Comparison of ENCODE assay signal across 8 cellular contexts in the genomic region with DNA sequence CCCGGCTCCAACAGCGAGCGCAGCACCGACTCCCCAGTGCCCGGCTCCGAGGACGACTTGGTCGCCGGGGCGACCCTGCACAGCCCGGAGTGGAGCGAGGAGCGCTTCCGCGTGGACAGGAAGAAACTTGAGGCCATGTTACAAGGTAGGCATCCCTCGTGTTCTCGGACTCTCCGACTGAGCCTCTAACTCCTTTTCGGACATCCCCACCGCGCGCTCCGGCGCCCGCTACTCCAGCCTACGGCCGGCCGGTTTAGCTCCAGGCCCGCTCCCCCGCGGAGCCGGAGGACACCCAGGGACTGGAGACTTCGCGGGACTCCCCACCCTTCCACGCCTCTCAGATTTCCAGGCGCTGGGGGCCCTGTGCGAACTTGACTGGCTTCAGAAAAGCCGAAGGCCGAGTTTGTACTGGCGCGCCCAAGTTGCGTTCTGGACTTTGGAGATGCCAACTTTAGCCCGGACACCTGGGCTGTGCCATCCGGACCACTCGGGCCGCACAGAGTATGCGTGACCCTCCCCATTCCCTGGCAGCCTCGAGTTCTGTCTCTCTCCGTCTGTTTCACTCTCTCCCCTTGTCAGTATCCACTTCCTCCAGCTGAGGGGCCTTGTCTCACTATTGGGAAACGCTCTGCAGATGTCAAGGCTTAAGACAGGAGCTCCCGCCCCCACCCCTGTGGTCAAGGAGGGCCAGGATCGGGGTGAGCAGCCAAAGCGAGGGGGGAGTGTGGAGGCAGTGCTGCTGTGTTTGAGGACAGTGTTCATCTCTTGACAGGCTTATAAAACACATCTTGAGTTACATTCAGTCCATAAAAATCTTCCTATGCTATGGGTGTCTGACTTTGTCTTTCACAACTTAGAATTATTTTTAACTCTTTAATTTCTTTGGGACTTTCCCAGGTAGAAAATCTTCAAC. TPM values are rescaled to one million over a fixed set of nuclear protein-coding genes. Genes with fewer than 3 reads are reported as not detected.
DNase-seq lines count a peak whose midpoint lies in the region; ATAC-seq and TF ChIP-seq lines count a peak whose summit lies in the region.

No MANE protein-coding gene starts in this region.

- H3K4me3 ChIP-seq in body of pancreas, result peak overlapping the region; percentile 39 to 43
- H3K4me3 ChIP-seq in iPS-11a (ENCODE audit: low read depth, low read length), result peak overlapping the region; percentile 69
- H3K4me3 ChIP-seq in rectal smooth muscle tissue (ENCODE audit: low read length), result peak overlapping the region; percentile 86

- H3K27me3 Mint-ChIP-seq in activated CD4-positive, alpha-beta T cell treated with anti-CD3 and anti-CD28 coated beads for 36 hours, result peaks cover 41% of the 10 kb centered on the region

- H3K4me1 Mint-ChIP-seq in activated CD4-positive, alpha-beta T cell treated with anti-CD3 and anti-CD28 coated beads for 36 hours, result peaks cover 10% of the 10 kb centered on the region

- H3K27ac Mint-ChIP-seq in activated CD4-positive, alpha-beta T cell treated with anti-CD3 and anti-CD28 coated beads for 36 hours, result no peak overlapping the region

- H3K9me3 Mint-ChIP-seq in activated CD4-positive, alpha-beta T cell treated with anti-CD3 and anti-CD28 coated beads for 36 hours (ENCODE audit: low read depth), result no peaks in the 10 kb centered on the region

- TF ChIP-seq POLR2A in body of pancreas (IDR thresholded peaks at IDR 0.05), result peak in 1 of 3 donors; percentile 58

- TF ChIP-seq CTCF in body of pancreas (IDR thresholded peaks at IDR 0.05), result no peak

- peaks cover 8% of the 10 kb centered on the region for H3K4me1 ChIP-seq in body of pancreas
- H3K4me1 ChIP-seq in rectal smooth muscle tissue (ENCODE audit: control insufficient read depth, insufficient read depth, low read length), result no peaks in the 10 kb centered on the region

- H3K36me3 Mint-ChIP-seq in activated CD4-positive, alpha-beta T cell treated with anti-CD3 and anti-CD28 coated beads for 36 hours (ENCODE audit: low read depth), result no peaks in the 10 kb centered on the region

- 0 to 1% methylated on average over 14 to 52 of the region's 53 CpGs for whole genome bisulfite sequencing in body of pancreas, 2 donors

- H3K9ac ChIP-seq in rectal smooth muscle tissue (ENCODE audit: low read length), result peak overlapping the region; percentile 32

- DNase-seq in activated CD4-positive, alpha-beta T cell treated with anti-CD3 and anti-CD28 coated beads for 36 hours, result peak; percentile 8
- DNase-seq in activated CD4-positive, alpha-beta T cell treated with anti-CD3 and anti-CD28 coated beads for 4 hours, result no peak
- DNase-seq in NCI-H1092 treated with DMSO at 0.1 percent for 48 hours (lab: John Stamatoyannopoulos, UW), result peak; percentile 40
- peak; percentile 36 to 54 (median 42) for DNase-seq in body of pancreas
- no peak for DNase-seq in stimulated activated CD4-positive, alpha-beta T cell treated with anti-CD3 and anti-CD28 coated beads, Interleukin-4, amount 100 ng/mL, for 4 hours

- H3K36me3 ChIP-seq in body of pancreas (replicated peaks in 1 of 2; ENCODE audit: insufficient read depth in 1 of 2, low read depth in 2 of 2) (no peaks in the 10 kb centered on the region), rectal smooth muscle tissue (ENCODE audit: control insufficient read depth, insufficient read depth, low read length) (no peaks in the 10 kb centered on the region)

- POLR2A ChIA-PET in activated CD4-positive, alpha-beta T cell treated with anti-CD3 and anti-CD28 coated beads for 36 hours (lab: Charles Lee), result no interaction called here

- no peaks in the 10 kb centered on the region for H3K9me3 ChIP-seq in body of pancreas

- CTCF ChIA-PET in activated CD4-positive, alpha-beta T cell treated with anti-CD3 and anti-CD28 coated beads for 36 hours (lab: Charles Lee), result interaction anchor here (0.7 kb wide), 1 partner anchor 176 kb away, joined by 4 read pairs; no protein-coding TSS in a partner anchor

- peak; percentile 20 for ATAC-seq in activated CD4-positive, alpha-beta T cell treated with anti-CD3 and anti-CD28 coated beads for 36 hours
- peak; percentile 33 for ATAC-seq in body of pancreas
- no peak for ATAC-seq in GM21447 (IDR thresholded peaks at IDR 0.05; ENCODE audit: unreplicated experiment)

- intact Hi-C loops in activated CD4-positive, alpha-beta T cell treated with anti-CD3 and anti-CD28 coated beads for 36 hours (cut with DNase I, micrococcal nuclease), result loop anchor here (5.0 to 10.0 kb wide), 2 partner anchors 209 to 211 kb away; no protein-coding TSS in a partner anchor
- intact Hi-C loops in body of pancreas (cut with DNase I), result no loop called here

- H3K27ac ChIP-seq in body of pancreas, result peak overlapping the region; percentile 64 to 87 (median 82)
- peak overlapping the region; percentile 60 for H3K27ac ChIP-seq in rectal smooth muscle tissue (ENCODE audit: low read depth, low read length)

- H3K4me3 Mint-ChIP-seq in activated CD4-positive, alpha-beta T cell treated with anti-CD3 and anti-CD28 coated beads for 36 hours, result peak overlapping the region; percentile 58

- H3K27me3 ChIP-seq in body of pancreas, result no peaks in the 10 kb centered on the region
- H3K27me3 ChIP-seq in rectal smooth muscle tissue (ENCODE audit: control insufficient read depth, insufficient read depth, low read length), result no peaks in the 10 kb centered on the region

RNA-seq across cellular contexts. Expression of a gene that starts 0.8 kb away (rescaled TPM):
- total RNA-seq in activated CD4-positive, alpha-beta T cell treated with anti-CD3 and anti-CD28 coated beads for 36 hours, result not detected
- 10 to 100 TPM; 35.3 to 42.0 TPM for total RNA-seq in body of pancreas

Comparison
In these comparisons a context has a peak if more than half of its experiments do, and no peak if none do; other contexts are left out.
1. DNase-seq: peak in activated CD4-positive, alpha-beta T cell treated with anti-CD3 and anti-CD28 coated beads for 36 hours (single experiment), NCI-H1092 treated with DMSO at 0.1 percent for 48 hours (single experiment) and body of pancreas (4 of 4); none in activated CD4-positive, alpha-beta T cell treated with anti-CD3 and anti-CD28 coated beads for 4 hours (0 of 2) and stimulated activated CD4-positive, alpha-beta T cell treated with anti-CD3 and anti-CD28 coated beads, Interleukin-4, amount 100 ng/mL, for 4 hours (0 of 2).
2. RNA of a gene that starts 0.8 kb away (total RNA-seq): 35.3 to 42.0 TPM in body of pancreas; not detected in activated CD4-positive, alpha-beta T cell treated with anti-CD3 and anti-CD28 coated beads for 36 hours; every median in the first group is over 10 times any median in the second.
3. Peak in every context shown above with its lines, with median percentiles within 50 percentile points of each other: H3K4me3 ChIP-seq.